Comparison of ENCODE assay signal across 12 cellular contexts in genomic region chr17:48961516-48962233, GRCh38. TPM values are rescaled to one million over a fixed set of nuclear protein-coding genes. Genes with fewer than 3 reads are reported as not detected.
DNase-seq lines count a peak whose midpoint lies in the region; ATAC-seq and TF ChIP-seq lines count a peak whose summit lies in the region.
"Had no signal": no experiment of that assay in that cellular context is flagged by ENCODE, and none has a peak within 500 bp of the region (broad histone marks: within the 10 kb centered on the region; RNA-seq: fewer than 3 reads in every experiment).

No MANE protein-coding gene starts in this region.

- no peak overlapping the region for H2BK120ac ChIP-seq in neuronal stem cell (ENCODE audit: low read depth, low read length)

- H3K9me2 ChIP-seq in GM23248 (ENCODE audit: insufficient read depth) = no peaks in the 10 kb centered on the region

- H3K27ac Mint-ChIP-seq in activated CD4-positive, alpha-beta memory T cell treated with anti-CD3 and anti-CD28 coated beads, Interleukin-2, amount 10 ng/mL, durations not matched to agents 7 days and 5 days = no peak overlapping the region
- H3K27ac Mint-ChIP-seq: immature natural killer cell had no signal

- 17 to 24% methylated on average over 10 of the region's 10 CpGs for WGBS in GM23248 (ENCODE audit: low coverage in 1 of 2, low lambda C conversion rate in 2 of 2, missing lambda C conversion rate in 2 of 2), 2 experiments
- no CpG with 5 or more reads among the region's 10 CpGs for WGBS in neuronal stem cell (ENCODE audit: extremely low coverage in 2 of 2, insufficient read length in 2 of 2, insufficient replicate concordance in 1 of 2), 2 donors
- 31 to 36% methylated on average over 6 to 10 of the region's 10 CpGs for WGBS in upper lobe of left lung, 2 donors

- no peak overlapping the region for H3K23ac ChIP-seq in neuronal stem cell (ENCODE audit: low read depth, low read length, poor library complexity)

- H3K27me3 Mint-ChIP-seq in activated CD4-positive, alpha-beta memory T cell treated with anti-CD3 and anti-CD28 coated beads, Interleukin-2, amount 10 ng/mL, durations not matched to agents 7 days and 5 days = peaks cover 32% of the 10 kb centered on the region

- H3K18ac ChIP-seq in neuronal stem cell (ENCODE audit: low read length) = no peak overlapping the region

- H4K91ac ChIP-seq in neuronal stem cell (ENCODE audit: low read depth, low read length, poor library complexity) = no peak overlapping the region

- H2AFZ ChIP-seq in GM23248 = peak overlapping the region; percentile 81
- H2AFZ ChIP-seq in neuronal stem cell (ENCODE audit: low read length) = peak overlapping the region; percentile 85

- H3K9me3 ChIP-seq in GM23248 (ENCODE audit: low read depth) (no peaks in the 10 kb centered on the region), neuronal stem cell (replicated peaks in 1 of 2; ENCODE audit: control insufficient read depth in 2 of 2, insufficient read depth in 1 of 2, low read depth in 1 of 2, low read length in 2 of 2) (no peaks in the 10 kb centered on the region), upper lobe of left lung (no peaks in the 10 kb centered on the region)
- H3K9me3 ChIP-seq: prostate gland had no signal

- H3K9ac ChIP-seq in GM23248 = peak overlapping the region; percentile 45
- H3K9ac ChIP-seq in neuronal stem cell (ENCODE audit: low read depth, low read length, poor library complexity) = no peak overlapping the region

- no peaks in the 10 kb centered on the region for H3K79me2 ChIP-seq in GM23248 (ENCODE audit: insufficient read depth)

- TF ChIP-seq EP300 in upper lobe of left lung (IDR thresholded peaks at IDR 0.05) = no peak

- no peak overlapping the region for H2BK5ac ChIP-seq in neuronal stem cell (ENCODE audit: low read length)

- H3K4me1 ChIP-seq in GM23248 (ENCODE audit: insufficient read depth) = peaks cover 11% of the 10 kb centered on the region
- H3K4me1 ChIP-seq in neuronal stem cell (ENCODE audit: control insufficient read depth in 2 of 2, insufficient read depth in 1 of 2, low read depth in 1 of 2, low read length in 2 of 2) = peaks cover 10 to 18% of the 10 kb centered on the region in 2 donors
- H3K4me1 ChIP-seq in upper lobe of left lung = no peaks in the 10 kb centered on the region
- H3K4me1 ChIP-seq: prostate gland had no signal

- H3K27ac ChIP-seq in GM23248 = peak overlapping the region; percentile 66
- no peak overlapping the region for H3K27ac ChIP-seq in neuronal stem cell (replicated peaks; ENCODE audit: low read length)
- no peak overlapping the region for H3K27ac ChIP-seq in upper lobe of left lung
- H3K27ac ChIP-seq: prostate gland had no signal

- peak overlapping the region; percentile 49 for H3K4me2 ChIP-seq in GM23248 (ENCODE audit: unreplicated experiment)
- no peak overlapping the region for H3K4me2 ChIP-seq in neuronal stem cell (ENCODE audit: insufficient read depth, low read length, poor library complexity, severe bottlenecking)

- H4K8ac ChIP-seq in neuronal stem cell (ENCODE audit: low read depth, low read length) = no peak overlapping the region

- no peak for TF ChIP-seq CTCF in upper lobe of left lung (IDR thresholded peaks at IDR 0.05)

- POLR2A ChIA-PET in activated CD4-positive, alpha-beta memory T cell treated with anti-CD3 and anti-CD28 coated beads, Interleukin-2, amount 10 ng/mL, durations not matched to agents 7 days and 5 days (lab: Charles Lee) = interaction anchor here (1.5 kb wide), 1 partner anchor 17 kb away, joined by 8 read pairs; the partner anchor contains the start of gene SNF8

- H2BK12ac ChIP-seq in neuronal stem cell (ENCODE audit: low read length) = no peak overlapping the region

- no peak for TF ChIP-seq POLR2A in upper lobe of left lung (IDR thresholded peaks at IDR 0.05)

- peak; percentile 93 for DNase-seq in GM23248
- peak; percentile 24 for DNase-seq in RKO (ENCODE audit: low spot score)
- DNase-seq in neuronal stem cell (ENCODE audit: low spot score) = no peak
- DNase-seq in KG1 (lab: John Stamatoyannopoulos, UW) = no peak
- no peak for DNase-seq in activated CD4-positive, alpha-beta memory T cell treated with anti-CD3 and anti-CD28 coated beads, Interleukin-2, amount 10 ng/mL, durations not matched to agents 7 days and 5 days
- DNase-seq in upper lobe of left lung = no peak
- DNase-seq: DMS153, immature natural killer cell, T-helper 2 cell had no signal

- H2BK15ac ChIP-seq in neuronal stem cell (ENCODE audit: low read length) = no peak overlapping the region

- peak overlapping the region; percentile 41 for H3K4me3 ChIP-seq in GM23248
- H3K4me3 ChIP-seq in neuronal stem cell (ENCODE audit: low read length in 2 of 2) = no peak overlapping the region
- H3K4me3 ChIP-seq in upper lobe of left lung = no peak overlapping the region
- H3K4me3 ChIP-seq: prostate gland had no signal

- H2AK5ac ChIP-seq in neuronal stem cell (ENCODE audit: low read depth, low read length) = no peak overlapping the region

- ATAC-seq in esophagus mucosa (peak; percentile 22), HG03139 (IDR thresholded peaks at IDR 0.05; ENCODE audit: unreplicated experiment) (no peak), upper lobe of left lung (ENCODE audit: low FRiP score in 2 of 2) (no peak)

- CTCF ChIA-PET in activated CD4-positive, alpha-beta memory T cell treated with anti-CD3 and anti-CD28 coated beads, Interleukin-2, amount 10 ng/mL, durations not matched to agents 7 days and 5 days (lab: Charles Lee) = no interaction called here

- H3K14ac ChIP-seq in neuronal stem cell (ENCODE audit: low read length) = no peak overlapping the region

- H4K20me1 ChIP-seq in GM23248 (ENCODE audit: insufficient read depth) = no peaks in the 10 kb centered on the region

- 0 out of 2 replicates have a peak, but pooled peaks cover 6% of the 10 kb centered on the region for H3F3A ChIP-seq in GM23248 (ENCODE audit: insufficient read depth)

- H3K27me3 ChIP-seq in GM23248 (replicated peaks; ENCODE audit: insufficient read depth) = no peaks in the 10 kb centered on the region
- H3K27me3 ChIP-seq in neuronal stem cell (ENCODE audit: control insufficient read depth in 3 of 3, insufficient read depth in 3 of 3, low read depth in 1 of 3, low read length in 3 of 3) = peaks cover 0 to 3% (median 0%) of the 10 kb centered on the region in 3 experiments
- peaks cover 0 to 11% (median 0%) of the 10 kb centered on the region in 4 donors for H3K27me3 ChIP-seq in upper lobe of left lung

- H3K4me3 Mint-ChIP-seq in activated CD4-positive, alpha-beta memory T cell treated with anti-CD3 and anti-CD28 coated beads, Interleukin-2, amount 10 ng/mL, durations not matched to agents 7 days and 5 days = no peak overlapping the region
- H3K4me3 Mint-ChIP-seq: immature natural killer cell had no signal

- H3K36me3 ChIP-seq in GM23248 (ENCODE audit: low read depth) (no peaks in the 10 kb centered on the region), neuronal stem cell (replicated peaks in 1 of 2; ENCODE audit: control insufficient read depth in 2 of 2, insufficient read depth in 2 of 2, low read length in 2 of 2) (no peaks in the 10 kb centered on the region), upper lobe of left lung (no peaks in the 10 kb centered on the region)
- H3K36me3 ChIP-seq: prostate gland had no signal

- no peaks in the 10 kb centered on the region for H3K79me1 ChIP-seq in neuronal stem cell (ENCODE audit: low read depth, low read length)

- no peak overlapping the region for H3K4ac ChIP-seq in neuronal stem cell (ENCODE audit: low read length)

- peaks cover 2% of the 10 kb centered on the region for H3K4me1 Mint-ChIP-seq in activated CD4-positive, alpha-beta memory T cell treated with anti-CD3 and anti-CD28 coated beads, Interleukin-2, amount 10 ng/mL, durations not matched to agents 7 days and 5 days

- in situ Hi-C loops in GM23248 (cut with MboI) = no loop called here

- no peaks in the 10 kb centered on the region for H3K9me3 Mint-ChIP-seq in activated CD4-positive, alpha-beta memory T cell treated with anti-CD3 and anti-CD28 coated beads, Interleukin-2, amount 10 ng/mL, durations not matched to agents 7 days and 5 days
- H3K9me3 Mint-ChIP-seq: immature natural killer cell had no signal

- no peaks in the 10 kb centered on the region for H3K36me3 Mint-ChIP-seq in activated CD4-positive, alpha-beta memory T cell treated with anti-CD3 and anti-CD28 coated beads, Interleukin-2, amount 10 ng/mL, durations not matched to agents 7 days and 5 days (ENCODE audit: low read depth)

RNA-seq across cellular contexts. Expression of gene GIP, which starts 6.7 kb away (rescaled TPM):
- not detected in 2 replicates for total RNA-seq in GM23248 (2014; rRNA removed; shearing (Covaris generic))
- polyA plus RNA-seq in GM23248 (2016; fragmentation: Nextera tagmentation; extraction: Ambion mirVana) = 0.28 TPM in 1 of 2 replicates, not detected in the other
- total RNA-seq in esophagus mucosa = not detected
- polyA plus RNA-seq in neuronal stem cell (2013, experiment 1 of 2) = 0.08 TPM
- polyA plus RNA-seq in neuronal stem cell (2013, experiment 2 of 2) = 0.11 TPM
- total RNA-seq in activated CD4-positive, alpha-beta memory T cell treated with anti-CD3 and anti-CD28 coated beads, Interleukin-2, amount 10 ng/mL, durations not matched to agents 7 days and 5 days = not detected
- total RNA-seq in upper lobe of left lung = not detected
- total RNA-seq: prostate gland had no signal
- polyA plus RNA-seq: immature natural killer cell had no signal

RNA-seq across cellular contexts. Expression of gene SNF8, which starts 17.0 kb away (rescaled TPM):
- 81.6 and 94.9 TPM in 2 replicates for total RNA-seq in GM23248 (2014; rRNA removed; shearing (Covaris generic))
- polyA plus RNA-seq in GM23248 (2016; fragmentation: Nextera tagmentation; extraction: Ambion mirVana) = 176 and 179 TPM in 2 replicates
- total RNA-seq in esophagus mucosa (65.2 TPM), upper lobe of left lung (100 to 1,000 TPM in 2 of 6 donors, 10 to 100 TPM in 4; 76.5 to 110 (median 89.7) TPM)
- 74.0 TPM for polyA plus RNA-seq in neuronal stem cell (2013, experiment 1 of 2)
- 71.0 TPM for polyA plus RNA-seq in neuronal stem cell (2013, experiment 2 of 2)
- total RNA-seq in activated CD4-positive, alpha-beta memory T cell treated with anti-CD3 and anti-CD28 coated beads, Interleukin-2, amount 10 ng/mL, durations not matched to agents 7 days and 5 days = 10 to 100 TPM; 94.9 to 97.9 TPM

RNA-seq across cellular contexts. Expression of gene IGF2BP1, which starts 35.5 kb away (rescaled TPM):
- 4.3 and 5.7 TPM in 2 replicates for total RNA-seq in GM23248 (2014; rRNA removed; shearing (Covaris generic))
- polyA plus RNA-seq in GM23248 (2016; fragmentation: Nextera tagmentation; extraction: Ambion mirVana) = 5.6 and 8.1 TPM in 2 replicates
- total RNA-seq in esophagus mucosa (not detected), upper lobe of left lung (1 to 10 TPM in 2 of 6 donors, not detected in 4; 1.3 to 1.4 TPM)
- 77.2 TPM for polyA plus RNA-seq in neuronal stem cell (2013, experiment 1 of 2)
- 84.4 TPM for polyA plus RNA-seq in neuronal stem cell (2013, experiment 2 of 2)
- total RNA-seq in activated CD4-positive, alpha-beta memory T cell treated with anti-CD3 and anti-CD28 coated beads, Interleukin-2, amount 10 ng/mL, durations not matched to agents 7 days and 5 days = not detected
- polyA plus RNA-seq: immature natural killer cell had no signal

RNA-seq across cellular contexts. Expression of gene UBE2Z, which starts 53.5 kb away (rescaled TPM):
- total RNA-seq in GM23248 (2014; rRNA removed; shearing (Covaris generic)) = 104 and 124 TPM in 2 replicates
- polyA plus RNA-seq in GM23248 (2016; fragmentation: Nextera tagmentation; extraction: Ambion mirVana) = 80.4 and 85.6 TPM in 2 replicates
- total RNA-seq in esophagus mucosa (46.6 TPM), upper lobe of left lung (10 to 100 TPM; 38.6 to 79.6 (median 60.7) TPM)
- 40.4 TPM for polyA plus RNA-seq in neuronal stem cell (2013, experiment 1 of 2)
- polyA plus RNA-seq in neuronal stem cell (2013, experiment 2 of 2) = 40.8 TPM
- total RNA-seq in activated CD4-positive, alpha-beta memory T cell treated with anti-CD3 and anti-CD28 coated beads, Interleukin-2, amount 10 ng/mL, durations not matched to agents 7 days and 5 days = 10 to 100 TPM; 83.3 to 85.1 TPM

Comparison
In these comparisons a context has a peak if more than half of its experiments do, and no peak if none do; other contexts are left out.
1. DNase-seq: peak in GM23248 (single experiment) and RKO (single experiment); none in neuronal stem cell (single experiment), KG1 (single experiment), activated CD4-positive, alpha-beta memory T cell treated with anti-CD3 and anti-CD28 coated beads, Interleukin-2, amount 10 ng/mL, durations not matched to agents 7 days and 5 days (single experiment) and upper lobe of left lung (0 of 2).